2 cellular contexts compared by ENCODE assay signal in the genomic region with DNA sequence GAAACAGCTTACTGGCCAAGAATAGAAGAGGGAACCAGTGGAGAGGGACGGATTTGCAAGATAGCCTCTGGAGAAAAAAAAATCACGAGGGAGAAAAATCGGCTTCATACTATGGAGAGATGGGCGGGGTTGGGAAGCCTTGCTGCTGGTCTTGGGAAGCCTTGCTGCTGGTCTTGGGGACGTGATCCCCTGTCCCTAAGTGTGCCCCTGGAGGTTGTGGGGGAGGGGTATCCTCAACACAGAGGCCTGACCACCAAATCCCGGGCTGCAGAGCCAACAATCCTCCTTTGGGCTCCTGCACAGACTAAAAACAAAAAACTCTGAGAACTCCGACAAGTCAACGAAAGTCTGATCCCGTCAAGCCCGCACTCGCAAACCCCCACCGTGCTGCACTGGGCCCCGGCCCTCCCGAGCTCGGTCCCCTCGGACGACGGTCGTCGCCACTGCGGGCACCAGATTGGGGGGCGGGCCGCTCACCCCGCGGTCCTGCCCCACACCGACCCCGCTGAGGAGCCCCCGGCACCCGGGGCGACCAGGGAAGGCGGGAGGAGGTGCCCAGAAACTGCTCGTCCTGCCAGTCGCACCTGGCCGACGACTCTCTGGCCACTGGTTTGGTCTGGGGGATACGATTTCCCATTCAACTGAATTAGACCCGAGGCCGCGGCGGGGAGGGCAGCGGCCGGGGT.
TF ChIP-seq lines count a peak whose summit lies in the region.

No MANE protein-coding gene starts in this region.

TF ChIP-seq in A549, 52 proteins besides CTCF, POLR2A, EP300 and RAD21 (continued from another document):
- TF ChIP-seq ATOH8 (CRISPR knock-in tag; IDR thresholded peaks at IDR 0.05; ENCODE audit: low read depth) (no peak), PHF8 (IDR thresholded peaks at IDR 0.05; ENCODE audit: borderline replicate concordance, low read depth) (no peak), RFX5 (IDR thresholded peaks at IDR 0.05) (no peak), CHD4 (IDR thresholded peaks at IDR 0.05; ENCODE audit: borderline replicate concordance) (no peak), EHMT2 (IDR thresholded peaks at IDR 0.05; ENCODE audit: low read depth) (no peak), HOXB13 (CRISPR knock-in tag; IDR thresholded peaks at IDR 0.05; ENCODE audit: low read depth) (no peak), FOSB (CRISPR knock-in tag; IDR thresholded peaks at IDR 0.05) (no peak), RNF2 (IDR thresholded peaks at IDR 0.05; ENCODE audit: borderline replicate concordance, low read depth) (no peak), GATA3 (IDR thresholded peaks at IDR 0.05; ENCODE audit: borderline replicate concordance) (no peak), KDM1A (IDR thresholded peaks at IDR 0.05; ENCODE audit: low read depth) (no peak), POLR2AphosphoS2 (conservative IDR thresholded peaks at IDR 0.05; ENCODE audit: low read length) (no peak), BHLHE40 (IDR thresholded peaks at IDR 0.05; ENCODE audit: low read depth, low read length) (no peak), CBX2 (IDR thresholded peaks at IDR 0.05; ENCODE audit: borderline replicate concordance, low read depth) (no peak), ZNF302 (CRISPR knock-in tag; IDR thresholded peaks at IDR 0.05) (no peak), CBX8 (IDR thresholded peaks at IDR 0.05) (no peak), RARB (CRISPR knock-in tag; IDR thresholded peaks at IDR 0.05) (no peak)
- TF ChIP-seq, protein P1, sequence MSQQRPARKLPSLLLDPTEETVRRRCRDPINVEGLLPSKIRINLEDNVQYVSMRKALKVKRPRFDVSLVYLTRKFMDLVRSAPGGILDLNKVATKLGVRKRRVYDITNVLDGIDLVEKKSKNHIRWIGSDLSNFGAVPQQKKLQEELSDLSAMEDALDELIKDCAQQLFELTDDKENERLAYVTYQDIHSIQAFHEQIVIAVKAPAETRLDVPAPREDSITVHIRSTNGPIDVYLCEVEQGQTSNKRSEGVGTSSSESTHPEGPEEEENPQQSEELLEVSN (IDR thresholded peaks at IDR 0.05; ENCODE audit: borderline replicate concordance, low read depth) = no peak
- TF ChIP-seq, protein P2, sequence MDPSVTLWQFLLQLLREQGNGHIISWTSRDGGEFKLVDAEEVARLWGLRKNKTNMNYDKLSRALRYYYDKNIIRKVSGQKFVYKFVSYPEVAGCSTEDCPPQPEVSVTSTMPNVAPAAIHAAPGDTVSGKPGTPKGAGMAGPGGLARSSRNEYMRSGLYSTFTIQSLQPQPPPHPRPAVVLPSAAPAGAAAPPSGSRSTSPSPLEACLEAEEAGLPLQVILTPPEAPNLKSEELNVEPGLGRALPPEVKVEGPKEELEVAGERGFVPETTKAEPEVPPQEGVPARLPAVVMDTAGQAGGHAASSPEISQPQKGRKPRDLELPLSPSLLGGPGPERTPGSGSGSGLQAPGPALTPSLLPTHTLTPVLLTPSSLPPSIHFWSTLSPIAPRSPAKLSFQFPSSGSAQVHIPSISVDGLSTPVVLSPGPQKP (IDR thresholded peaks at IDR 0.05; ENCODE audit: low read depth, low read length) = no peak

TF ChIP-seq in K562, 482 proteins besides CTCF, POLR2A, EP300 and RAD21 (continued from another document and continues in another):
- TF ChIP-seq ELK3 (CRISPR knock-in tag; IDR thresholded peaks at IDR 0.05) = no peak
- no peak for TF ChIP-seq CBFB (CRISPR knock-in tag; IDR thresholded peaks at IDR 0.05)
- no peak for TF ChIP-seq DMBX1 (CRISPR knock-in tag; IDR thresholded peaks at IDR 0.05; ENCODE audit: borderline replicate concordance)
- TF ChIP-seq ZBTB7A (IDR thresholded peaks at IDR 0.05; ENCODE audit: borderline replicate concordance, control insufficient read depth, low read depth, low read length) = 0 out of 2 replicates have a peak, but pooled peaks have one; percentile 13
- TF ChIP-seq CBX5 (IDR thresholded peaks at IDR 0.05; ENCODE audit: borderline replicate concordance, low read depth) = no peak
- no peak for TF ChIP-seq SRSF1 (IDR thresholded peaks at IDR 0.05; ENCODE audit: low read depth, low read length)
- no peak for TF ChIP-seq SETDB1 (IDR thresholded peaks at IDR 0.05; ENCODE audit: low read length)
- no peak for TF ChIP-seq RB1 (IDR thresholded peaks at IDR 0.05; ENCODE audit: low read depth)
- no peak for TF ChIP-seq HLTF (IDR thresholded peaks at IDR 0.05)
- TF ChIP-seq ZNF184 (CRISPR knock-in tag; IDR thresholded peaks at IDR 0.05) = no peak
- no peak for TF ChIP-seq JUNB (CRISPR knock-in tag; conservative IDR thresholded peaks at IDR 0.05)
- no peak for TF ChIP-seq XRCC5 (IDR thresholded peaks at IDR 0.05; ENCODE audit: low read depth, low read length)
- no peak for TF ChIP-seq CBX3 (IDR thresholded peaks at IDR 0.05; ENCODE audit: borderline replicate concordance in 1 of 2, low read length in 2 of 2)
- no peak for TF ChIP-seq ZNF3 (CRISPR knock-in tag; IDR thresholded peaks at IDR 0.05)
- peak; percentile 90 for TF ChIP-seq ZBTB17 (CRISPR knock-in tag; IDR thresholded peaks at IDR 0.05)
- TF ChIP-seq ZBTB40 (IDR thresholded peaks at IDR 0.05) = peak; percentile 13; the same call in 1 of the 2 replicates
- no peak for TF ChIP-seq ZBTB40 (CRISPR knock-in tag; IDR thresholded peaks at IDR 0.05)
- TF ChIP-seq ZNF395 (CRISPR knock-in tag; IDR thresholded peaks at IDR 0.05) = no peak
- TF ChIP-seq, protein P3, sequence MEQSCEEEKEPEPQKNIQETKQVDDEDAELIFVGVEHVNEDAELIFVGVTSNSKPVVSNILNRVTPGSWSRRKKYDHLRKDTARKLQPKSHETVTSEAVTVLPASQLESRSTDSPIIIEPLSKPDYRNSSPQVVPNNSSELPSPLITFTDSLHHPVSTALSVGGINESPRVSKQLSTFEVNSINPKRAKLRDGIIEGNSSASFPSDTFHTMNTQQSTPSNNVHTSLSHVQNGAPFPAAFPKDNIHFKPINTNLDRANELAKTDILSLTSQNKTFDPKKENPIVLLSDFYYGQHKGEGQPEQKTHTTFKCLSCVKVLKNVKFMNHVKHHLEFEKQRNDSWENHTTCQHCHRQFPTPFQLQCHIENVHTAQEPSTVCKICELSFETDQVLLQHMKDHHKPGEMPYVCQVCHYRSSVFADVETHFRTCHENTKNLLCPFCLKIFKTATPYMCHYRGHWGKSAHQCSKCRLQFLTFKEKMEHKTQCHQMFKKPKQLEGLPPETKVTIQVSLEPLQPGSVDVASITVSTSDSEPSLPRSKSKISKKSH (CRISPR knock-in tag; IDR thresholded peaks at IDR 0.05) = no peak
- TF ChIP-seq NONO (IDR thresholded peaks at IDR 0.05; ENCODE audit: low read depth in 2 of 2, low read length in 1 of 2) = no peak
- TF ChIP-seq ATF1 (CRISPR knock-in tag; IDR thresholded peaks at IDR 0.05) = no peak
- TF ChIP-seq ATF1 (tag; IDR thresholded peaks at IDR 0.05) = no peak
- no peak for TF ChIP-seq ZNF57 (CRISPR knock-in tag; IDR thresholded peaks at IDR 0.05)
- TF ChIP-seq L3MBTL2 (IDR thresholded peaks at IDR 0.05) = no peak
- TF ChIP-seq MTF1 (CRISPR knock-in tag; IDR thresholded peaks at IDR 0.05; ENCODE audit: borderline replicate concordance) = no peak
- TF ChIP-seq, protein P4, sequence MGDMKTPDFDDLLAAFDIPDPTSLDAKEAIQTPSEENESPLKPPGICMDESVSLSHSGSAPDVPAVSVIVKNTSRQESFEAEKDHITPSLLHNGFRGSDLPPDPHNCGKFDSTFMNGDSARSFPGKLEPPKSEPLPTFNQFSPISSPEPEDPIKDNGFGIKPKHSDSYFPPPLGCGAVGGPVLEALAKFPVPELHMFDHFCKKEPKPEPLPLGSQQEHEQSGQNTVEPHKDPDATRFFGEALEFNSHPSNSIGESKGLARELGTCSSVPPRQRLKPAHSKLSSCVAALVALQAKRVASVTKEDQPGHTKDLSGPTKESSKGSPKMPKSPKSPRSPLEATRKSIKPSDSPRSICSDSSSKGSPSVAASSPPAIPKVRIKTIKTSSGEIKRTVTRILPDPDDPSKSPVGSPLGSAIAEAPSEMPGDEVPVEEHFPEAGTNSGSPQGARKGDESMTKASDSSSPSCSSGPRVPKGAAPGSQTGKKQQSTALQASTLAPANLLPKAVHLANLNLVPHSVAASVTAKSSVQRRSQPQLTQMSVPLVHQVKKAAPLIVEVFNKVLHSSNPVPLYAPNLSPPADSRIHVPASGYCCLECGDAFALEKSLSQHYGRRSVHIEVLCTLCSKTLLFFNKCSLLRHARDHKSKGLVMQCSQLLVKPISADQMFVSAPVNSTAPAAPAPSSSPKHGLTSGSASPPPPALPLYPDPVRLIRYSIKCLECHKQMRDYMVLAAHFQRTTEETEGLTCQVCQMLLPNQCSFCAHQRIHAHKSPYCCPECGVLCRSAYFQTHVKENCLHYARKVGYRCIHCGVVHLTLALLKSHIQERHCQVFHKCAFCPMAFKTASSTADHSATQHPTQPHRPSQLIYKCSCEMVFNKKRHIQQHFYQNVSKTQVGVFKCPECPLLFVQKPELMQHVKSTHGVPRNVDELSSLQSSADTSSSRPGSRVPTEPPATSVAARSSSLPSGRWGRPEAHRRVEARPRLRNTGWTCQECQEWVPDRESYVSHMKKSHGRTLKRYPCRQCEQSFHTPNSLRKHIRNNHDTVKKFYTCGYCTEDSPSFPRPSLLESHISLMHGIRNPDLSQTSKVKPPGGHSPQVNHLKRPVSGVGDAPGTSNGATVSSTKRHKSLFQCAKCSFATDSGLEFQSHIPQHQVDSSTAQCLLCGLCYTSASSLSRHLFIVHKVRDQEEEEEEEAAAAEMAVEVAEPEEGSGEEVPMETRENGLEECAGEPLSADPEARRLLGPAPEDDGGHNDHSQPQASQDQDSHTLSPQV (IDR thresholded peaks at IDR 0.05) = no peak
- no peak for TF ChIP-seq ZNF133 (CRISPR knock-in tag; IDR thresholded peaks at IDR 0.05)
- no peak for TF ChIP-seq KDM1A (IDR thresholded peaks at IDR 0.05)
- TF ChIP-seq SREBF1 (IDR thresholded peaks at IDR 0.05; ENCODE audit: borderline replicate concordance, low read depth, low read length) = no peak
- TF ChIP-seq NR2C1 (IDR thresholded peaks at IDR 0.05) = no peak
- no peak for TF ChIP-seq NR2C1 (tag; IDR thresholded peaks at IDR 0.05)
- TF ChIP-seq NUFIP1 (IDR thresholded peaks at IDR 0.05; ENCODE audit: partially characterized antibody) = no peak
- TF ChIP-seq POLR2G (IDR thresholded peaks at IDR 0.05; ENCODE audit: low read depth, low read length) = no peak
- TF ChIP-seq PHTF2 (CRISPR knock-in tag; IDR thresholded peaks at IDR 0.05) = no peak
